In the genomic region with DNA sequence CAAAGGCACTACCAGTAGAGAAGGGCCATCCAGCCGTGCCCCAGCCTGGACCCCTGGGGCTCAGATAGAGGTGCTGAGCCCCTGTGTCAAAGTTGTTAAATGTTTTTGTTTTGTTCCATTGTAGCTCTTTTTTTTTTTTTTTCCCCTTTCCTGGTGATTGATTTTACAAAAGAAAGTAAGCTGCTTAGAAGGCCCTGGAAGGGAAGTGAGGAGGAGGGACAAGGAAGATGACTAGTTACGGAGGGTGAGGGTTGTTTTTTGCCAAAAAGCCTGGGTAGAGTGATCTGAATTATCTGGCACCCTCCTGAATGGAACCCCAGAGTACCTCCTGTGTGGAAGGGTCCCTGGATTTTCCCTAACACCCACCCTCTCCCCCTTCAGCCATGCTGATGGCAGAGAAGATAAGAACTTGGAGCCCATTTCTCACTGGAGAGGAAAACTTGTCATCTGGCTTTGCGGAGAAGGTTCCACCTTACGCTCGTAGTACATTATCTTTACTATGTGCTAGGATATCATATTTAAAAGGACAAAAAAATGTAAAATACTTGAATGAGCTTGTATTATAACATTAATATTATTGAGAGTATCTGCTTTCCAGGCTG, we compare ENCODE assay signal across 21 cellular contexts. TPM values are rescaled to one million over a fixed set of nuclear protein-coding genes. Genes with fewer than 3 reads are reported as not detected.
DNase-seq lines count a peak whose midpoint lies in the region; ATAC-seq and TF ChIP-seq lines count a peak whose summit lies in the region.
"Had no signal": no experiment of that assay in that cellular context is flagged by ENCODE, and none has a peak within 500 bp of the region (broad histone marks: within the 10 kb centered on the region; RNA-seq: fewer than 3 reads in every experiment).

No MANE protein-coding gene starts in this region.

- H3F3A ChIP-seq in PC-9 (ENCODE audit: insufficient read depth, low read depth), result peaks cover 36% of the 10 kb centered on the region; the same call in 1 of the 2 replicates

- POLR2A ChIA-PET in PC-9 (lab: Charles Lee; ENCODE audit: unreplicated experiment), result no interaction called here

- peak overlapping the region in 1 of 5 donors; percentile 31 for H3K9ac ChIP-seq in subcutaneous abdominal adipose tissue (ENCODE audit: low read length in 5 of 5)
- H3K9ac ChIP-seq: GM23248 had no signal

- peaks cover 0 to 100% (median 58%) of the 10 kb centered on the region in 9 donors for H3K36me3 ChIP-seq in heart right ventricle
- peaks cover 72% of the 10 kb centered on the region for H3K36me3 ChIP-seq in right atrium auricular region
- H3K36me3 ChIP-seq in PC-9 (ENCODE audit: low read depth), result peaks cover 34% of the 10 kb centered on the region
- H3K36me3 ChIP-seq in subcutaneous abdominal adipose tissue (ENCODE audit: control insufficient read depth in 5 of 5, insufficient read depth in 5 of 5, low read length in 5 of 5), result peaks cover 8 to 92% (median 72%) of the 10 kb centered on the region in 5 donors

- intact Hi-C loops in heart right ventricle (cut with DNase I) (no loop called here), PC-9 (cut with micrococcal nuclease; ENCODE audit: unreplicated experiment) (loop anchor here (10.0 kb wide), 1 partner anchor 842 kb away; no protein-coding TSS in a partner anchor)

- H3K27me3 ChIP-seq in heart right ventricle, result no peaks in the 10 kb centered on the region
- H3K27me3 ChIP-seq in right atrium auricular region, result no peaks in the 10 kb centered on the region
- H3K27me3 ChIP-seq in PC-9 (ENCODE audit: insufficient read depth, low read depth), result no peaks in the 10 kb centered on the region
- no peaks in the 10 kb centered on the region for H3K27me3 ChIP-seq in subcutaneous abdominal adipose tissue (ENCODE audit: control insufficient read depth in 5 of 5, insufficient read depth in 4 of 5, low read length in 5 of 5)
- H3K27me3 ChIP-seq: MG63, transverse colon had no signal

- DNase-seq in heart right ventricle (no peak), right atrium auricular region (ENCODE audit: low spot score) (no peak), PC-9 (no peak), memory B cell (ENCODE audit: low spot score in 2 of 2) (no peak), NCI-H524 treated with DMSO at 0.1 percent for 48 hours (lab: John Stamatoyannopoulos, UW) (no peak), NCI-H1105 (lab: John Stamatoyannopoulos, UW) (no peak)
- DNase-seq: activated CD4-positive, alpha-beta T cell treated with anti-CD3 and anti-CD28 coated beads, Interleukin-2, amount 50 U/mL, for 1 hour; activated T-cell treated with anti-CD3 and anti-CD28 coated beads for 4 hours; DMS79 treated with DMSO at 0.1 percent for 48 hours; GM23248; MG63; NCI-H2171; NCI-H748 treated with DMSO at 0.1 percent for 48 hours; SHP77; stimulated activated naive B cell treated with anti-CD40 and anti-IgM and Interleukin-4, amounts not matched to agents 10 μg/mL and 1 μg/mL and 100 μg/mL, for 72 hours; T-cell; transverse colon had no signal

- H3K9me3 Mint-ChIP-seq in memory B cell, result no peaks in the 10 kb centered on the region
- H3K9me3 Mint-ChIP-seq: activated naive CD4-positive, alpha-beta T cell treated with anti-CD3 and anti-CD28 coated beads, Interleukin-2, amount 50 U/mL, for 24 hours; stimulated activated naive B cell treated with anti-CD40 and anti-IgM and Interleukin-4, amounts not matched to agents 10 μg/mL and 1 μg/mL and 100 μg/mL, for 72 hours; T-cell had no signal

- peaks cover 0 to 37% (median 8%) of the 10 kb centered on the region in 9 donors for H3K4me1 ChIP-seq in heart right ventricle
- peaks cover 0 to 8% of the 10 kb centered on the region in 2 donors for H3K4me1 ChIP-seq in right atrium auricular region
- H3K4me1 ChIP-seq in PC-9 (replicated peaks; ENCODE audit: insufficient read depth), result no peaks in the 10 kb centered on the region
- peaks cover 0 to 12% (median 7%) of the 10 kb centered on the region in 5 donors for H3K4me1 ChIP-seq in subcutaneous abdominal adipose tissue (ENCODE audit: control insufficient read depth in 5 of 5, insufficient read depth in 5 of 5, low read length in 5 of 5)

- H3K4me1 Mint-ChIP-seq in memory B cell, result peaks cover 20% of the 10 kb centered on the region

- no peak overlapping the region for H3K4me2 ChIP-seq in PC-9

- H3K9me2 ChIP-seq in PC-9 (ENCODE audit: insufficient read depth), result no peaks in the 10 kb centered on the region

- 71 to 80% methylated on average over 5 of the region's 5 CpGs for WGBS in heart right ventricle, 2 donors

- peak in 1 of 8 donors; percentile 17 for ATAC-seq in heart right ventricle
- ATAC-seq in memory B cell (ENCODE audit: low read depth), result no peak
- no peak for ATAC-seq in GM21717 (IDR thresholded peaks at IDR 0.05; ENCODE audit: unreplicated experiment)
- ATAC-seq: stimulated activated naive B cell treated with anti-CD40 and anti-IgM and Interleukin-4, amounts not matched to agents 10 μg/mL and 1 μg/mL and 100 μg/mL, for 72 hours; T-cell had no signal

- H3K27me3 Mint-ChIP-seq in memory B cell, result no peaks in the 10 kb centered on the region
- H3K27me3 Mint-ChIP-seq: activated naive CD4-positive, alpha-beta T cell treated with anti-CD3 and anti-CD28 coated beads, Interleukin-2, amount 50 U/mL, for 24 hours; stimulated activated naive B cell treated with anti-CD40 and anti-IgM and Interleukin-4, amounts not matched to agents 10 μg/mL and 1 μg/mL and 100 μg/mL, for 72 hours; T-cell had no signal

- H3K4me3 ChIP-seq in heart right ventricle, result no peak overlapping the region
- no peak overlapping the region for H3K4me3 ChIP-seq in right atrium auricular region
- no peak overlapping the region for H3K4me3 ChIP-seq in PC-9
- no peak overlapping the region for H3K4me3 ChIP-seq in subcutaneous abdominal adipose tissue (ENCODE audit: low read depth in 1 of 5, low read length in 5 of 5)
- H3K4me3 ChIP-seq: GM23248, MG63, transverse colon had no signal

- H3K27ac Mint-ChIP-seq in memory B cell, result peak overlapping the region; percentile 51

- no peak overlapping the region for H2AFZ ChIP-seq in PC-9
- H2AFZ ChIP-seq: GM23248 had no signal

- BruUV-seq in PC-9 (replicated peaks; lab: Mats Ljungman, UMichigan), result TSS peak; percentile 9

- no peak overlapping the region for H3K4me3 Mint-ChIP-seq in memory B cell
- H3K4me3 Mint-ChIP-seq: activated naive CD4-positive, alpha-beta T cell treated with anti-CD3 and anti-CD28 coated beads, Interleukin-2, amount 50 U/mL, for 24 hours; stimulated activated naive B cell treated with anti-CD40 and anti-IgM and Interleukin-4, amounts not matched to agents 10 μg/mL and 1 μg/mL and 100 μg/mL, for 72 hours; T-cell had no signal

- CTCF ChIA-PET in PC-9 (lab: Charles Lee), result no interaction called here

- peak overlapping the region in 6 of 10 donors; percentile 19 to 51 (median 22) for H3K27ac ChIP-seq in heart right ventricle
- no peak overlapping the region for H3K27ac ChIP-seq in right atrium auricular region
- H3K27ac ChIP-seq in PC-9, result no peak overlapping the region
- peak overlapping the region; percentile 18 for H3K27ac ChIP-seq in subcutaneous abdominal adipose tissue (ENCODE audit: low read depth, low read length)
- H3K27ac ChIP-seq: GM23248, HL-60 had no signal

- H3K36me3 Mint-ChIP-seq in memory B cell, result peaks cover 19% of the 10 kb centered on the region

- no peaks in the 10 kb centered on the region for H3K79me2 ChIP-seq in PC-9 (ENCODE audit: low read depth)

- TF ChIP-seq CTCF in heart right ventricle (IDR thresholded peaks at IDR 0.05) (no peak), right atrium auricular region (IDR thresholded peaks at IDR 0.05) (no peak), PC-9 (conservative IDR thresholded peaks at IDR 0.05) (no peak)

- no peaks in the 10 kb centered on the region for H3K9me3 ChIP-seq in heart right ventricle
- H3K9me3 ChIP-seq in right atrium auricular region, result no peaks in the 10 kb centered on the region
- H3K9me3 ChIP-seq in PC-9 (ENCODE audit: insufficient read depth, low read depth), result no peaks in the 10 kb centered on the region
- no peaks in the 10 kb centered on the region for H3K9me3 ChIP-seq in subcutaneous abdominal adipose tissue (ENCODE audit: control insufficient read depth in 5 of 5, low read length in 5 of 5)
- H3K9me3 ChIP-seq: MG63, transverse colon had no signal

- H4K20me1 ChIP-seq in PC-9 (ENCODE audit: insufficient read depth), result peaks cover 14% of the 10 kb centered on the region; the same call in 1 of the 2 replicates

RNA-seq across cellular contexts. Expression of a gene that starts 33.4 kb away (rescaled TPM):
- total RNA-seq in heart right ventricle (10 to 100 TPM; 13.9 to 31.5 (median 21.5) TPM), right atrium auricular region (10 to 100 TPM; 22.1 to 24.6 TPM), PC-9 (2021) (0.70 and 0.73 TPM in 2 replicates)
- polyA plus RNA-seq in heart right ventricle, result 10 to 100 TPM in 1 of 2 donors, 1 to 10 TPM in 1; 4.8 to 17.6 TPM

RNA-seq across cellular contexts. Expression of a gene that starts 41.4 kb away (rescaled TPM):
- total RNA-seq in heart right ventricle (10 to 100 TPM; 20.9 to 29.8 (median 21.9) TPM), right atrium auricular region (10 to 100 TPM; 28.0 to 31.4 TPM), PC-9 (2021) (72.3 and 72.7 TPM in 2 replicates)
- polyA plus RNA-seq in heart right ventricle, result 10 to 100 TPM; 22.2 to 24.4 TPM

Comparison
In these comparisons a context has a peak if more than half of its experiments do, and no peak if none do; other contexts are left out.
1. H3K27ac ChIP-seq: peak in heart right ventricle (6 of 10) and subcutaneous abdominal adipose tissue (single experiment); none in right atrium auricular region (0 of 2) and PC-9 (single experiment).